Comparison of ENCODE assay signal across 1 cellular context in genomic region chr1:160149235-160149634, GRCh38.
TF ChIP-seq lines count a peak whose summit lies in the region.

No MANE protein-coding gene starts in this region.

TF ChIP-seq in IMR-90, 13 proteins besides CTCF, POLR2A, EP300 and RAD21:
- no peak for TF ChIP-seq MXI1 (IDR thresholded peaks at IDR 0.05; ENCODE audit: borderline replicate concordance, low read depth, low read length)
TF ChIP-seq in IMR-90: peak in this region for 0.
